ENCODE assay signal across 8 cellular contexts in the genomic region with DNA sequence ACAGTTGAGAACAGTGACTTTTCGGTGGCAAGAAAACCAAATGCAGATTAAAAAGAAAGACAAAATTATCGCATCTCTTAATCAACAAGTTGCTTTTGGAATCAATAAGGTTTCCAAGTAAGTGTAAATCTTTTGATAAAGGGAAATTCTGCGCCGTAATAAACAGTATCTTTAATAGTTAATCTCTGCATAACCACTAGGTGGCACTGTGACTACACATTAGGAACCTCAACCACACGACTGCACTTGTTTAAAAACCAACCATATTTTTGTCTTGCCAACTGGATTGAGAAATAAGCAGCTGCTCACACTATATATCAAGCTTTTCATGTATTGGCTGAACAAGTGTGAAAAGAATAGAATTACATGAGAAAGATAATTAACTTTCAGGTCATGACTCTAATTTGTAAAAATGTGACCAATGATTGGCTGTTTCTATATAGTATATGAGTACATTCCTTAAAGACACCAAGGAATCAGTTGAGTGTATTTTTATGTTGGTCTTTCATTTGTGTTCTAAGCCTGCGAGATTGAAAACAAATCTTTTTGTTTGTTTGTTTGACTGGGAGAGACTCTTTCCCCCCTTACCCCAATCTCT.
A peak's percentile ranks its signal among the peaks of the same experiment; 100 is the strongest.
DNase-seq lines count a peak whose midpoint lies in the region; ATAC-seq, FAIRE-seq and TF ChIP-seq lines count a peak whose summit lies in the region.

No MANE protein-coding gene starts in this region.

- peak; percentile 18 for DNase-seq in CMK (ENCODE audit: low read depth)
- DNase-seq in GM19239 (ENCODE audit: insufficient read length, low spot score) = peak; percentile 32
- DNase-seq in HL-60 (ENCODE audit: low read depth in 1 of 2, low spot score in 1 of 2) = peak; percentile 20 to 52
- peak; percentile 45 for DNase-seq in NCI-H748 treated with DMSO at 0.1 percent for 48 hours (lab: John Stamatoyannopoulos, UW)
- peak; percentile 52 for DNase-seq in activated CD4-positive, alpha-beta memory T cell treated with anti-CD3 and anti-CD28 coated beads, Interleukin-2, amount 10 ng/mL, durations not matched to agents 7 days and 5 days
- peak; percentile 81 for DNase-seq in fibroblast of gingiva (ENCODE audit: low read depth)

- POLR2A ChIA-PET in activated CD4-positive, alpha-beta memory T cell treated with anti-CD3 and anti-CD28 coated beads, Interleukin-2, amount 10 ng/mL, durations not matched to agents 7 days and 5 days (lab: Charles Lee) = interaction anchor here (0.6 to 1.5 kb wide), 4 partner anchors 12 to 253 kb away, joined by 4 to 11 read pairs (median 6); a partner anchor contains a TSS

- H3K9me3 Mint-ChIP-seq in activated CD4-positive, alpha-beta memory T cell treated with anti-CD3 and anti-CD28 coated beads, Interleukin-2, amount 10 ng/mL, durations not matched to agents 7 days and 5 days = no peaks in the 10 kb centered on the region

- H3K36me3 Mint-ChIP-seq in activated CD4-positive, alpha-beta memory T cell treated with anti-CD3 and anti-CD28 coated beads, Interleukin-2, amount 10 ng/mL, durations not matched to agents 7 days and 5 days (ENCODE audit: low read depth) = peaks cover 8% of the 10 kb centered on the region

- peak; percentile 34 for TF ChIP-seq CTCF in HL-60 (IDR thresholded peaks at IDR 0.05; ENCODE audit: insufficient read depth, low read length)
- TF ChIP-seq CTCF in neutrophil (IDR thresholded peaks at IDR 0.05) = peak; percentile 54

- no peak overlapping the region for H3K4me3 Mint-ChIP-seq in activated CD4-positive, alpha-beta memory T cell treated with anti-CD3 and anti-CD28 coated beads, Interleukin-2, amount 10 ng/mL, durations not matched to agents 7 days and 5 days

- H3K27ac ChIP-seq in HL-60 (replicated peaks) = no peak overlapping the region
- no peak overlapping the region for H3K27ac ChIP-seq in neutrophil

- no peak for ATAC-seq in GM18517 (IDR thresholded peaks at IDR 0.05; ENCODE audit: unreplicated experiment)

- peaks cover 2% of the 10 kb centered on the region for H3K27me3 Mint-ChIP-seq in activated CD4-positive, alpha-beta memory T cell treated with anti-CD3 and anti-CD28 coated beads, Interleukin-2, amount 10 ng/mL, durations not matched to agents 7 days and 5 days

- H3K9me3 ChIP-seq in neutrophil = no peaks in the 10 kb centered on the region

- H3K4me1 ChIP-seq in neutrophil (ENCODE audit: control insufficient read depth in 1 of 2, insufficient read depth in 1 of 2, low read depth in 1 of 2, low read length in 1 of 2) = no peaks in the 10 kb centered on the region

- H3K4me1 Mint-ChIP-seq in activated CD4-positive, alpha-beta memory T cell treated with anti-CD3 and anti-CD28 coated beads, Interleukin-2, amount 10 ng/mL, durations not matched to agents 7 days and 5 days = peaks cover 16% of the 10 kb centered on the region

- FAIRE-seq in GM19239 (lab: Jason Lieb, UNC) = peak; percentile 84

- CTCF ChIA-PET in activated CD4-positive, alpha-beta memory T cell treated with anti-CD3 and anti-CD28 coated beads, Interleukin-2, amount 10 ng/mL, durations not matched to agents 7 days and 5 days (lab: Charles Lee) = interaction anchor here (0.6 to 6.2 kb wide), 11 partner anchors 9 to 361 kb away, joined by 3 to 80 read pairs (median 3); no protein-coding TSS in a partner anchor

- H3K4me3 ChIP-seq in HL-60 (replicated peaks; ENCODE audit: insufficient read depth, low read length) (no peak overlapping the region), neutrophil (ENCODE audit: low read depth in 1 of 2, low read length in 1 of 2) (no peak overlapping the region)

- H3K27me3 ChIP-seq in HL-60 (ENCODE audit: insufficient read depth, poor library complexity, severe bottlenecking) (no peaks in the 10 kb centered on the region), neutrophil (no peaks in the 10 kb centered on the region)

- H3K36me3 ChIP-seq in neutrophil = no peaks in the 10 kb centered on the region

- H3K27ac Mint-ChIP-seq in activated CD4-positive, alpha-beta memory T cell treated with anti-CD3 and anti-CD28 coated beads, Interleukin-2, amount 10 ng/mL, durations not matched to agents 7 days and 5 days = no peak overlapping the region

Comparison
In these comparisons a context has a peak if more than half of its experiments do, and no peak if none do; other contexts are left out.
1. DNase-seq: peak in every context shown above with its lines; median percentile 81 in fibroblast of gingiva; 52 in activated CD4-positive, alpha-beta memory T cell treated with anti-CD3 and anti-CD28 coated beads, Interleukin-2, amount 10 ng/mL, durations not matched to agents 7 days and 5 days; 45 in NCI-H748 treated with DMSO at 0.1 percent for 48 hours; 36 in HL-60; 32 in GM19239; 18 in CMK.